In genomic region chr1:71424536-71424935, GRCh38 we compare ENCODE assay signal across 9 cellular contexts.
"Had no signal": no experiment of that assay in that cellular context is flagged by ENCODE, and none has a peak within 500 bp of the region (broad histone marks: within the 10 kb centered on the region; RNA-seq: fewer than 3 reads in every experiment).

No MANE protein-coding gene starts in this region.

- DNase-seq: H9, HCEC 1CT, IMR-90, KG1 had no signal

- H3K4me3 ChIP-seq: GM23338, K562 had no signal

- FAIRE-seq: H1, H54, HTR-8/SVneo, K562 had no signal

- ATAC-seq: GM23338, K562 had no signal
